ENCODE assay signal across 1 cellular context in the genomic region with DNA sequence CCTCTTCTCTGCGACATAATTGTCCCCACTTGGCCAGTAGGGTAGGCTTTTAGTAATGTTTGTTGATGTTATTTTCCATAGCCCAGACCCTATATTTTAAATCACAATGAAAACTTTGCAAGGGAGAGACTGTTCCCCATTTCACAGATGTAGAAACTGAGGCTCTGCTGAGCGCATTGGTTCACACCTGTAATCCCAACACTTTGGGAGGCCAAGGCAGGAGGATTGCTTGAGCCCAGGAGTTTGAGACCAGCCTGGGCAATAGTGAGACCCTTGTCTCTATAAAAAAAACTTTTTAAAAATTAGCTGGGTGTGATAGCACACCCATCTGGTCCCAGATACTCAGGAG.
TF ChIP-seq lines count a peak whose summit lies in the region.

No MANE protein-coding gene starts in this region.

TF ChIP-seq in H1, 55 proteins besides CTCF, POLR2A, EP300 and RAD21 (continued from another document):
- TF ChIP-seq ZNF274 (IDR thresholded peaks at IDR 0.05; ENCODE audit: borderline replicate concordance, extremely low read depth, low read length): no peak
- TF ChIP-seq KDM1A (IDR thresholded peaks at IDR 0.05; ENCODE audit: borderline replicate concordance, low read length): peak; percentile 60; the same call in 1 of the 2 replicates
- TF ChIP-seq SIRT6 (IDR thresholded peaks at IDR 0.05; ENCODE audit: low read length): no peak
- TF ChIP-seq KDM5A (IDR thresholded peaks at IDR 0.05; ENCODE audit: low read length): no peak
- TF ChIP-seq GTF2F1 (IDR thresholded peaks at IDR 0.05; ENCODE audit: borderline replicate concordance, low read depth, low read length): no peak
- no peak for TF ChIP-seq GABPA (IDR thresholded peaks at IDR 0.05; ENCODE audit: borderline replicate concordance, insufficient read depth, low read length)
- TF ChIP-seq POU5F1 (IDR thresholded peaks at IDR 0.05; ENCODE audit: low read depth, low read length): no peak
